Comparison of ENCODE assay signal across 8 cellular contexts in the genomic region with DNA sequence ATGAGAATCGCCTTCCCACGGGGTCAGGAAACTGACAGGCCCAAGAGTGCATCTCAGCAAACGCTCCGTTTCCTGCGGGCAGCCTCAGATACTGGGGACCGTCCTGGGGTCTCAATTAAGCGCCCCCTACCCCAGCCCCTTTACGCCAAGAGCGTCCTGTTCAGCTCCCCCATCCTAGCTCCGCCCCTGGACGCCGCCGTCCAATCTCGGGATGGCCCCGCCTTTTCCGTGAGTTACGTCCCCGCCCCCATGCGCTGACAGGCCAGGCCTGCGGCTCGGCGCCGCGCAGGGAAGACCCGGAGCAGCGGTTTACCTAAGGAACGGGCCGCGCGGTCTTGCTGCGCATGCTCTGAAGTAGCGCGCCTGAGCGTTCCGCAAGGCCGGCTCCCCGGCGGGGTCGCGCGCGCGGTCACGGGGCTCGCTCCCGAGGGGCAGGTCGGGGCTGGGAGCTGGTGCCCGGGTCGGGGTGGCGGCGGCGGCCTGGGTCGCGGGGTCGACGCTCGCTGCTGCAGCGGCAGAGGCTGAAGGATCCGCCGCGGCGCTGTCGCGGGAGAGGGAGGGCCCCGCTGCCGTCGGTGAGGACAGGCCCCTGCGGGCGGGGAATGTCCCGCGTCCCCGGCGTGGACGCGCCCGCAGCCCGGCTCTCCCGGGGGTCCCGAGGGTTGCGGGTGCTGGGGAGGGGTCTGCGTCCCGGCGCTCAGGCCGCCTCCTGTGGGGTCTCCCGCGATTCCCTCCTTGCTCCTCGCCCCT.
DNase-seq lines count a peak whose midpoint lies in the region; ATAC-seq and TF ChIP-seq lines count a peak whose summit lies in the region.

A gene with protein sequence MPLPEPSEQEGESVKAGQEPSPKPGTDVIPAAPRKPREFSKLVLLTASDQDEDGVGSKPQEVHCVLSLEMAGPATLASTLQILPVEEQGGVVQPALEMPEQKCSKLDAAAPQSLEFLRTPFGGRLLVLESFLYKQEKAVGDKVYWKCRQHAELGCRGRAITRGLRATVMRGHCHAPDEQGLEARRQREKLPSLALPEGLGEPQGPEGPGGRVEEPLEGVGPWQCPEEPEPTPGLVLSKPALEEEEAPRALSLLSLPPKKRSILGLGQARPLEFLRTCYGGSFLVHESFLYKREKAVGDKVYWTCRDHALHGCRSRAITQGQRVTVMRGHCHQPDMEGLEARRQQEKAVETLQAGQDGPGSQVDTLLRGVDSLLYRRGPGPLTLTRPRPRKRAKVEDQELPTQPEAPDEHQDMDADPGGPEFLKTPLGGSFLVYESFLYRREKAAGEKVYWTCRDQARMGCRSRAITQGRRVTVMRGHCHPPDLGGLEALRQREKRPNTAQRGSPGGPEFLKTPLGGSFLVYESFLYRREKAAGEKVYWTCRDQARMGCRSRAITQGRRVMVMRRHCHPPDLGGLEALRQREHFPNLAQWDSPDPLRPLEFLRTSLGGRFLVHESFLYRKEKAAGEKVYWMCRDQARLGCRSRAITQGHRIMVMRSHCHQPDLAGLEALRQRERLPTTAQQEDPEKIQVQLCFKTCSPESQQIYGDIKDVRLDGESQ (plus strand): TSS at position 352 of the 750 bp plus-strand sequence. CDS start 17,755 bp downstream, outside the sequence.

- peak within 1 kb of the TSS; percentile 78 for H3K27ac ChIP-seq in C4-2B

- peak; percentile 96 for DNase-seq in NCI-H748 (lab: John Stamatoyannopoulos, UW; ENCODE audit: unreplicated experiment)
- peak; percentile 99 for DNase-seq in activated CD4-positive, alpha-beta T cell treated with anti-CD3 and anti-CD28 coated beads, Interleukin-2, amount 50 U/mL, for 1 hour
- peak; percentile 52 for DNase-seq in cortex of kidney (lab: John Stamatoyannopoulos, UW)
- DNase-seq in left kidney (ENCODE audit: low read depth, low spot score), result peak; percentile 99
- peak; percentile 98 for DNase-seq in stimulated activated CD4-positive, alpha-beta T cell treated with anti-CD3 and anti-CD28 coated beads, Interleukin-1b, Interleukin-23, amount 100 ng/mL, for 48 hours

- peak; percentile 87 for ATAC-seq in GM19395 (IDR thresholded peaks at IDR 0.05; ENCODE audit: unreplicated experiment)
- ATAC-seq in HG03558 (IDR thresholded peaks at IDR 0.05; ENCODE audit: extremely low read depth, unreplicated experiment), result peak; percentile 76

- no peak for TF ChIP-seq CTCF in C4-2B (conservative IDR thresholded peaks at IDR 0.05)

Comparison
In these comparisons a context has a peak if more than half of its experiments do, and no peak if none do; other contexts are left out.
1. Peak in every context shown above with its lines: DNase-seq, ATAC-seq and H3K27ac ChIP-seq.